6 cellular contexts compared by ENCODE assay signal in the genomic region with DNA sequence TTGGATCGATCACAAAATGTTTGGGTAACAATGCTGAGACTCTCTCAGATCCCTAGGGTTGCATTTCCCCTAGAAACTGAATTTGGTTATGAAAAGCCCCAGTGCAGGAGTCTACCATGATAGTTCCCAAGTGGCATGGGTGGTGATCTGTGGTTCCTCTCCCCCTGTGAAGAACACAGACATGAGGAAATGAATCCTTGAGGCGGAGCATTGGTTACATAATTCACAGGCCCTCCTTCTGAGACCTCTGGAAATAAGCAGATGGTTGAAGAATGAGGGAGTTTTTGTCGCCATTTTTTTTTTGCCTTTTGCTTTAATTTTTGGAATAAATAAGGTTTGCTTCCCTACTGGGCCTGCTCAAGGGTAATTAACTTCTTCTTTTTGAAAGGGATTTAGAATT.
"Had no signal": no experiment of that assay in that cellular context is flagged by ENCODE, and none has a peak within 500 bp of the region (broad histone marks: within the 10 kb centered on the region; RNA-seq: fewer than 3 reads in every experiment).

No MANE protein-coding gene starts in this region.

- H3K4me1 Mint-ChIP-seq: IgD-negative memory B cell had no signal

- H3K27me3 Mint-ChIP-seq: IgD-negative memory B cell had no signal

- H3K4me3 Mint-ChIP-seq: H9, IgD-negative memory B cell had no signal

- H3K27ac Mint-ChIP-seq: H9, IgD-negative memory B cell had no signal

- DNase-seq: GM23248, H9, HCEC 1CT, KBM-7 had no signal

- ATAC-seq: HepG2 had no signal

- H3K9me3 Mint-ChIP-seq: H9 had no signal
